23 cellular contexts compared by ENCODE assay signal in the genomic region with DNA sequence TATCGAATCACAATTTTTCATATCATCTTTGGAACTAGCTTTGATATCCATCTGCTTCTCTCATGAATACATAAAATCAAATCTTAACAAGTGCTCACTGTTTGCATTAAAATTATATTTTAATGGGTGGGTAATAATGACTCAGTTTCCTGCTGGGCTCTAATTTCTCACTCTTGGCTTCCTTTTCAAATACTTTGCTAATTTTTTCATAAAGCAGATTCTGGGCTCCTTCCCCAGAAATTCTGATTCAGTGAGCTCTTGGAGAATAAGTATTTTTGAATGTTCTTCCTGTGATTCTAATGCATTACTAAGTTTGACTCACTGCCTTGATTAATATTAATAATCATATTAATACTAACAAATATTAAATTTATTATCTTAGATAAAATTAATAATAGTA. TPM values are rescaled to one million over a fixed set of nuclear protein-coding genes. Genes with fewer than 3 reads are reported as not detected.
DNase-seq lines count a peak whose midpoint lies in the region; FAIRE-seq and TF ChIP-seq lines count a peak whose summit lies in the region.
"Had no signal": no experiment of that assay in that cellular context is flagged by ENCODE, and none has a peak within 500 bp of the region (broad histone marks: within the 10 kb centered on the region; RNA-seq: fewer than 3 reads in every experiment).

No MANE protein-coding gene starts in this region.

- H3K27ac ChIP-seq in endothelial cell of umbilical vein (ENCODE audit: insufficient read depth, low read depth, low read length): no peak overlapping the region
- H3K27ac ChIP-seq: PC-9 had no signal

- POLR2A ChIA-PET in endothelial cell of umbilical vein (lab: Charles Lee): no interaction called here

- H3K27me3 ChIP-seq in endothelial cell of umbilical vein (ENCODE audit: control insufficient read depth in 2 of 2, insufficient read depth in 2 of 2, low read length in 2 of 2): no peaks in the 10 kb centered on the region

- H3K9me3 ChIP-seq in endothelial cell of umbilical vein (replicated peaks; ENCODE audit: control insufficient read depth, insufficient read depth, low read length): no peaks in the 10 kb centered on the region

- no peak for TF ChIP-seq CTCF in endothelial cell of umbilical vein (IDR thresholded peaks at IDR 0.05; ENCODE audit: extremely low read depth in 1 of 2, insufficient read depth in 1 of 2, low read depth in 1 of 2, low read length in 2 of 2)

- no peaks in the 10 kb centered on the region for H3K9me1 ChIP-seq in endothelial cell of umbilical vein (replicated peaks; ENCODE audit: control insufficient read depth, extremely low read depth, insufficient read depth, low read length)

- CTCF ChIA-PET in endothelial cell of umbilical vein (lab: Charles Lee): interaction anchor here (0.6 to 3.5 kb wide), 10 partner anchors 10 to 82 kb away, joined by 3 to 24 read pairs (median 3); no protein-coding TSS in a partner anchor

- H3K4me1 ChIP-seq in endothelial cell of umbilical vein (ENCODE audit: control insufficient read depth, extremely low read depth, insufficient read depth, low read length): peaks cover 14% of the 10 kb centered on the region

- intact Hi-C loops in endothelial cell of umbilical vein (cut with micrococcal nuclease): no loop called here

- TF ChIP-seq POLR2A in endothelial cell of umbilical vein (IDR thresholded peaks at IDR 0.05; ENCODE audit: low read depth, low read length): no peak

- H3K4me2 ChIP-seq in endothelial cell of umbilical vein (ENCODE audit: insufficient read depth, low read length): peak overlapping the region; percentile 53
- H3K4me2 ChIP-seq: PC-9 had no signal

- H4K20me1 ChIP-seq in endothelial cell of umbilical vein (replicated peaks; ENCODE audit: control insufficient read depth, extremely low read depth, insufficient read depth, low read length): no peaks in the 10 kb centered on the region

- no peaks in the 10 kb centered on the region for H3K79me2 ChIP-seq in endothelial cell of umbilical vein (ENCODE audit: control insufficient read depth, insufficient read depth, low read length)

- DNase-seq in HCEC 1CT: peak; percentile 27
- peak; percentile 87 for DNase-seq in endothelial cell of umbilical vein (ENCODE audit: low read depth, low spot score)
- DNase-seq in iris pigment epithelial cell (ENCODE audit: low read depth): peak; percentile 62
- no peak for DNase-seq in retina
- DNase-seq in NCI-H82 (lab: John Stamatoyannopoulos, UW): no peak
- DNase-seq in NCI-H226: no peak
- no peak for DNase-seq in NCI-H2227 (lab: John Stamatoyannopoulos, UW; ENCODE audit: unreplicated experiment)
- DNase-seq: AML-193; C1 segment of cervical spinal cord; Calu3; CD8-positive, alpha-beta memory T cell; DMS153; HFFc6; Karpas-422; MV-4-11; NCI-H1694 treated with DMSO at 0.1 percent for 48 hours; NCI-H69; PC-9; RPMI8226; SHP77 had no signal

- dilution Hi-C loops in endothelial cell of umbilical vein (cut with MboI; ENCODE audit: extremely low pct_ligation_motif_present, low sequenced_read_pairs): no loop called here

- H3K4me3 ChIP-seq in endothelial cell of umbilical vein (replicated peaks in 1 of 3; ENCODE audit: insufficient read depth in 1 of 3, low read depth in 1 of 3, low read length in 3 of 3): no peak overlapping the region
- H3K4me3 ChIP-seq: PC-9 had no signal

- H3K9ac ChIP-seq in endothelial cell of umbilical vein (replicated peaks; ENCODE audit: extremely low read depth, insufficient read depth, low read length): no peak overlapping the region

- peak; percentile 33 for FAIRE-seq in endothelial cell of umbilical vein (lab: Jason Lieb, UNC)
- FAIRE-seq: G401.6, GM19239, H54 had no signal

- no peak overlapping the region for H2AFZ ChIP-seq in endothelial cell of umbilical vein (ENCODE audit: low read depth, low read length)
- H2AFZ ChIP-seq: PC-9 had no signal

- no TSS peak for BruUV-seq in endothelial cell of umbilical vein (replicated peaks; lab: Mats Ljungman, UMichigan)

- no peaks in the 10 kb centered on the region for H3K36me3 ChIP-seq in endothelial cell of umbilical vein (ENCODE audit: control insufficient read depth in 2 of 2, extremely low read depth in 1 of 2, insufficient read depth in 2 of 2, low read length in 2 of 2)

TF ChIP-seq in endothelial cell of umbilical vein, 7 proteins besides CTCF, POLR2A, EP300 and RAD21:
- TF ChIP-seq GATA2 (IDR thresholded peaks at IDR 0.05; ENCODE audit: insufficient read depth, insufficient read length, low read depth, low read length) (peak; percentile 12), POLR2AphosphoS5 (IDR thresholded peaks at IDR 0.05; ENCODE audit: insufficient read depth, low read depth, low read length) (no peak), EZH2 (IDR thresholded peaks at IDR 0.05; ENCODE audit: borderline replicate concordance, low read depth, low read length, severe bottlenecking) (no peak), JUN (IDR thresholded peaks at IDR 0.05; ENCODE audit: borderline replicate concordance, insufficient read depth, insufficient read length, low read depth) (peak; percentile 13), FOS (IDR thresholded peaks at IDR 0.05; ENCODE audit: borderline replicate concordance, insufficient read depth, low read length) (peak; percentile 82)

RNA-seq across cellular contexts. Expression of a gene that starts 48.9 kb away (rescaled TPM):
- total RNA-seq in endothelial cell of umbilical vein: 73.7 and 90.0 TPM in 2 replicates
- 78.7 and 82.7 TPM in 2 replicates for polyA plus RNA-seq in endothelial cell of umbilical vein
- 66.0 and 69.5 TPM in 2 replicates for polyA plus RNA-seq in endothelial cell of umbilical vein (2011; cell fraction: cytosol; rRNA removed)
- polyA plus RNA-seq in endothelial cell of umbilical vein (2011; cell fraction: nucleus; rRNA removed): 42.0 and 58.0 TPM in 2 replicates
- polyA plus RNA-seq in endothelial cell of umbilical vein (2012): 106 and 124 TPM in 2 replicates
- 136 and 172 TPM in 2 replicates for polyA minus RNA-seq in endothelial cell of umbilical vein
- 24.1 TPM for polyA minus RNA-seq in endothelial cell of umbilical vein (2011; cell fraction: cytosol; rRNA and poly(A)+ RNA removed)
- polyA minus RNA-seq in endothelial cell of umbilical vein (2011; cell fraction: nucleus; rRNA and poly(A)+ RNA removed): 56.3 and 60.3 TPM in 2 replicates

RNA-seq across cellular contexts. Expression of a gene that starts 49.1 kb away (rescaled TPM):
- 0.30 and 0.49 TPM in 2 replicates for total RNA-seq in endothelial cell of umbilical vein
- polyA plus RNA-seq in endothelial cell of umbilical vein: 0.13 and 0.21 TPM in 2 replicates
- polyA plus RNA-seq in endothelial cell of umbilical vein (2011; cell fraction: cytosol; rRNA removed): 0.14 and 0.25 TPM in 2 replicates
- 0.55 and 0.76 TPM in 2 replicates for polyA plus RNA-seq in endothelial cell of umbilical vein (2011; cell fraction: nucleus; rRNA removed)
- 0.52 and 0.83 TPM in 2 replicates for polyA plus RNA-seq in endothelial cell of umbilical vein (2012)
- polyA minus RNA-seq in endothelial cell of umbilical vein: 1.3 and 2.0 TPM in 2 replicates
- polyA minus RNA-seq in endothelial cell of umbilical vein (2011; cell fraction: cytosol; rRNA and poly(A)+ RNA removed): not detected
- 3.7 and 4.2 TPM in 2 replicates for polyA minus RNA-seq in endothelial cell of umbilical vein (2011; cell fraction: nucleus; rRNA and poly(A)+ RNA removed)

Comparison
In these comparisons a context has a peak if more than half of its experiments do, and no peak if none do; other contexts are left out.
1. DNase-seq: peak in HCEC 1CT (single experiment), endothelial cell of umbilical vein (single experiment) and iris pigment epithelial cell (single experiment); none in retina (single experiment), NCI-H82 (single experiment), NCI-H226 (single experiment) and NCI-H2227 (single experiment).